ENCODE assay signal across 21 cellular contexts in genomic region chr14:99611639-99612038, GRCh38. TPM values are rescaled to one million over a fixed set of nuclear protein-coding genes. Genes with fewer than 3 reads are reported as not detected.
"Had no signal": no experiment of that assay in that cellular context is flagged by ENCODE, and none has a peak within 500 bp of the region (broad histone marks: within the 10 kb centered on the region; RNA-seq: fewer than 3 reads in every experiment).

No MANE protein-coding gene starts in this region.

- H3K27me3 ChIP-seq: body of pancreas, cardiac muscle cell, colonic mucosa, right atrium auricular region, upper lobe of left lung had no signal

- H3K4me3 ChIP-seq: body of pancreas, cardiac muscle cell, colonic mucosa, lower lobe of right lung, right atrium auricular region, upper lobe of left lung had no signal

- H3K9me3 ChIP-seq: body of pancreas, colonic mucosa, lower lobe of right lung, right atrium auricular region, upper lobe of left lung had no signal

- H3K36me3 ChIP-seq: cardiac muscle cell, colonic mucosa, lower lobe of right lung, right atrium auricular region, upper lobe of left lung had no signal

- H3K27ac ChIP-seq: body of pancreas, cardiac muscle cell, colonic mucosa, lower lobe of right lung, right atrium auricular region, upper lobe of left lung had no signal

- DNase-seq: activated CD4-positive, CD25-positive, alpha-beta regulatory T cell; activated effector memory CD4-positive, alpha-beta T cell treated with Interleukin-2 at 50 U/mL for 16 hours; activated naive CD4-positive, alpha-beta T cell treated with Interleukin-2 at 50 U/mL for 16 hours; anterior cingulate cortex; cerebellar nuclear complex; effector CD8-positive, alpha-beta T cell; head of caudate nucleus; hypothalamus; immature natural killer cell; lower lobe of right lung; mesendoderm; stimulated activated CD4-positive, alpha-beta T cell treated with anti-CD3 and anti-CD28 coated beads, Interleukin-4, amount 100 ng/mL, for 1 hour; T-helper 1 cell; upper lobe of left lung had no signal

- H3K4me1 ChIP-seq: colonic mucosa, lower lobe of right lung had no signal

- ATAC-seq: body of pancreas; left lobe of liver; lower lobe of right lung; natural killer cell treated with Interleukin-12 subunit alpha and Interleukin-12 subunit beta and Interleukin-15 and Interleukin-18, amount 100 ng/mL, for 72 hours had no signal

RNA-seq across cellular contexts. Expression of gene HHIPL1, which starts 33.3 kb away (rescaled TPM):
- total RNA-seq: mononuclear cell; natural killer cell treated with Interleukin-12 subunit alpha and Interleukin-12 subunit beta and Interleukin-15 and Interleukin-18, amount 100 ng/mL, for 72 hours had no signal
